8 cellular contexts compared by ENCODE assay signal in the genomic region with DNA sequence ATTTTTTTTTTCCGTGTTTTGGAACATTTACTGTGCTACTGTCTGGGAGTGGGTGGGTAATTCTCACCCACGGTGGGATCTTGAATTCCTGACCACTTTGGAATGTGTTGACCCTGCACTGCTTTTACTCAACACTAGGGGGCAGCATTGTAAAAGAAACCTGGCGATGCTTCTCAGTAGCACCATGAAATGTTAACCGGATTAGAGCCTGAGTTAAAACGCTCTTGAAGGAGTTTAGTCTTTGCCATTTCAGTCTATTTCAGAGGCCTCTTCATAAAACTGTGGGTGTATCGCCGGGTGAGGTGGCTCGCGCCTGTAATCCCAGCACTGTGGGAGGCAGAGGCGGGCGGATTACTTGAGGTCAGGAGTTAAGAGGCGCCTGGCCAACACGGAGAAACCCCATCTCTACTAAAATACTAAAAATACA.
DNase-seq lines count a peak whose midpoint lies in the region; ATAC-seq and TF ChIP-seq lines count a peak whose summit lies in the region.

No MANE protein-coding gene starts in this region.

- no peak overlapping the region for H3K14ac ChIP-seq in H9 (ENCODE audit: insufficient read depth, low read length)

- no peaks in the 10 kb centered on the region for H3K9me3 ChIP-seq in CD8-positive, alpha-beta T cell (ENCODE audit: low read length)
- no peaks in the 10 kb centered on the region for H3K9me3 ChIP-seq in H9 (ENCODE audit: control insufficient read depth, low read depth, low read length)

- peak; percentile 29 to 70 (median 48) for DNase-seq in CD8-positive, alpha-beta T cell
- DNase-seq in H9 (peak; percentile 64), NCI-H2227 (lab: John Stamatoyannopoulos, UW; ENCODE audit: unreplicated experiment) (peak; percentile 81), kidney glomerular epithelial cell (lab: John Stamatoyannopoulos, UW) (peak; percentile 55)
- peak; percentile 47 to 48 for DNase-seq in central memory CD8-positive, alpha-beta T cell (ENCODE audit: low spot score in 2 of 2)
- peak; percentile 33 for DNase-seq in stimulated activated CD4-positive, alpha-beta T cell treated with anti-CD3 and anti-CD28 coated beads, Interleukin-4, amount 100 ng/mL, for 1 hour

- H2BK12ac ChIP-seq in H9 (ENCODE audit: insufficient read length, low read depth, low read length), result no peak overlapping the region

- H2BK5ac ChIP-seq in H9 (ENCODE audit: insufficient read length, low read length), result no peak overlapping the region

- H3K27me3 Mint-ChIP-seq in CD8-positive, alpha-beta T cell (ENCODE audit: low read depth), result peaks cover 31% of the 10 kb centered on the region
- H3K27me3 Mint-ChIP-seq in H9 (ENCODE audit: low read depth), result peaks cover 5% of the 10 kb centered on the region
- H3K27me3 Mint-ChIP-seq in central memory CD8-positive, alpha-beta T cell, result peaks cover 63% of the 10 kb centered on the region

- H2BK20ac ChIP-seq in H9 (ENCODE audit: low read depth, low read length, poor library complexity, severe bottlenecking), result no peak overlapping the region

- CTCF ChIA-PET in CD8-positive, alpha-beta T cell (lab: Charles Lee), result interaction anchor here (0.6 to 10.0 kb wide), 7 partner anchors 9 to 135 kb away, joined by 3 to 255 read pairs (median 3); a partner anchor contains a TSS

- H4K8ac ChIP-seq in H9 (replicated peaks; ENCODE audit: insufficient read length, low read depth, low read length), result no peak overlapping the region

- H3K4me1 Mint-ChIP-seq in CD8-positive, alpha-beta T cell (ENCODE audit: low read depth), result peaks cover 1% of the 10 kb centered on the region
- H3K4me1 Mint-ChIP-seq in H9, result peaks cover 2 to 8% of the 10 kb centered on the region in 2 experiments; a peak in 3 of 4 replicates
- H3K4me1 Mint-ChIP-seq in central memory CD8-positive, alpha-beta T cell, result peaks cover 5% of the 10 kb centered on the region

- H3K4ac ChIP-seq in H9 (ENCODE audit: low read depth, low read length), result no peak overlapping the region

- H3K4me3 ChIP-seq in CD8-positive, alpha-beta T cell (ENCODE audit: low read depth, low read length), result no peak overlapping the region

- H3K4me1 ChIP-seq in CD8-positive, alpha-beta T cell (ENCODE audit: insufficient read depth, low read length), result no peaks in the 10 kb centered on the region
- H3K4me1 ChIP-seq in H9 (ENCODE audit: insufficient read depth, low read length), result no peaks in the 10 kb centered on the region

- H4K5ac ChIP-seq in H9 (ENCODE audit: insufficient read length, low read depth, low read length), result no peak overlapping the region

- no peak overlapping the region for H2AFZ ChIP-seq in H9 (ENCODE audit: low read length)

- H3K4me3 Mint-ChIP-seq in CD8-positive, alpha-beta T cell, result no peak overlapping the region
- H3K4me3 Mint-ChIP-seq in H9, result no peak overlapping the region
- no peak overlapping the region for H3K4me3 Mint-ChIP-seq in central memory CD8-positive, alpha-beta T cell

- POLR2A ChIA-PET in CD8-positive, alpha-beta T cell (lab: Charles Lee), result no interaction called here

- H3K36me3 Mint-ChIP-seq in CD8-positive, alpha-beta T cell, result no peaks in the 10 kb centered on the region
- no peaks in the 10 kb centered on the region; a peak in 1 of 7 replicates for H3K36me3 Mint-ChIP-seq in H9 (ENCODE audit: insufficient read depth in 1 of 3, low read depth in 3 of 3)
- peaks cover 2% of the 10 kb centered on the region for H3K36me3 Mint-ChIP-seq in central memory CD8-positive, alpha-beta T cell (ENCODE audit: insufficient read depth)

- H3K4me2 ChIP-seq in H9 (ENCODE audit: insufficient read depth, insufficient read length, low read length), result no peak overlapping the region

- intact Hi-C loops in CD8-positive, alpha-beta T cell (cut with DNase I, micrococcal nuclease), result loop anchor here (1.0 to 5.0 kb wide), 3 partner anchors 113 to 495 kb away; no protein-coding TSS in a partner anchor

- H3K56ac ChIP-seq in H9 (ENCODE audit: insufficient read length, low read depth, low read length), result no peak overlapping the region

- H3K18ac ChIP-seq in H9 (ENCODE audit: insufficient read length, low read depth, low read length), result no peak overlapping the region

- WGBS in H9 (ENCODE audit: extremely low coverage, insufficient read length, low lambda C conversion rate), result no CpG with 5 or more reads among the region's 13 CpGs

- H3K27ac ChIP-seq in CD8-positive, alpha-beta T cell (ENCODE audit: low read depth, low read length), result no peak overlapping the region
- no peak overlapping the region for H3K27ac ChIP-seq in H9 (ENCODE audit: insufficient read length, low read depth, low read length)

- H3K27me3 ChIP-seq in CD8-positive, alpha-beta T cell (ENCODE audit: insufficient read depth, low read length), result no peaks in the 10 kb centered on the region
- H3K27me3 ChIP-seq in H9 (ENCODE audit: insufficient read depth, low read length), result no peaks in the 10 kb centered on the region

- H3K36me3 ChIP-seq in CD8-positive, alpha-beta T cell (ENCODE audit: insufficient read depth, low read length), result no peaks in the 10 kb centered on the region

- peak; percentile 88 for ATAC-seq in CD8-positive, alpha-beta T cell
- ATAC-seq in activated CD4-positive, CD25-positive, alpha-beta regulatory T cell treated with anti-CD3 and anti-CD28 coated beads, Interleukin-2, amount 50 U/mL, for 24 hours, result peak; percentile 70 to 81
- no peak for ATAC-seq in central memory CD8-positive, alpha-beta T cell (replicated peaks; ENCODE audit: extremely low read depth, poor library complexity, severe bottlenecking)
- no peak for ATAC-seq in GM21717 (IDR thresholded peaks at IDR 0.05; ENCODE audit: unreplicated experiment)

- TF ChIP-seq CTCF in CD8-positive, alpha-beta T cell (IDR thresholded peaks at IDR 0.05), result peak; percentile 99
- TF ChIP-seq CTCF in H9 (conservative IDR thresholded peaks at IDR 0.05), result peak; percentile 93

- no peak overlapping the region for H3T11ph ChIP-seq in H9 (ENCODE audit: low read length)

- no peak overlapping the region for H2BK120ac ChIP-seq in H9 (ENCODE audit: low read depth, low read length, poor library complexity, severe bottlenecking)

- no peaks in the 10 kb centered on the region for H3K9me3 Mint-ChIP-seq in CD8-positive, alpha-beta T cell
- H3K9me3 Mint-ChIP-seq in H9, result no peaks in the 10 kb centered on the region; a peak in 1 of 5 replicates
- no peaks in the 10 kb centered on the region for H3K9me3 Mint-ChIP-seq in central memory CD8-positive, alpha-beta T cell

- no peak overlapping the region for H3K9ac ChIP-seq in H9 (ENCODE audit: extremely low read depth, insufficient read length, low read length)

- H3K79me1 ChIP-seq in H9 (ENCODE audit: insufficient read depth, low read depth, low read length, poor library complexity, severe bottlenecking), result no peaks in the 10 kb centered on the region

- no peak overlapping the region for H2AK5ac ChIP-seq in H9 (ENCODE audit: insufficient read length, low read length)

- H4K20me1 ChIP-seq in H9 (ENCODE audit: control insufficient read depth, insufficient read depth, insufficient read length), result no peaks in the 10 kb centered on the region

- H4K91ac ChIP-seq in H9 (ENCODE audit: insufficient read length, low read depth, low read length), result no peak overlapping the region

- no peak overlapping the region for H3K23ac ChIP-seq in H9 (ENCODE audit: insufficient read length, low read depth, low read length)

- no peaks in the 10 kb centered on the region for H3K23me2 ChIP-seq in H9 (ENCODE audit: insufficient read length, low read depth, low read length, poor library complexity, severe bottlenecking)

- no peak overlapping the region for H2BK15ac ChIP-seq in H9 (ENCODE audit: low read depth, low read length)

- no peaks in the 10 kb centered on the region for H3K79me2 ChIP-seq in H9 (ENCODE audit: insufficient read depth, low read length)

- H3K27ac Mint-ChIP-seq in CD8-positive, alpha-beta T cell, result no peak overlapping the region
- H3K27ac Mint-ChIP-seq in H9, result peak overlapping the region in 1 of 3 experiments; percentile 70; a peak in 2 of 7 replicates
- H3K27ac Mint-ChIP-seq in central memory CD8-positive, alpha-beta T cell (ENCODE audit: low read depth), result no peak overlapping the region

Comparison
In these comparisons a context has a peak if more than half of its experiments do, and no peak if none do; other contexts are left out.
1. ATAC-seq: peak in CD8-positive, alpha-beta T cell (single experiment) and activated CD4-positive, CD25-positive, alpha-beta regulatory T cell treated with anti-CD3 and anti-CD28 coated beads, Interleukin-2, amount 50 U/mL, for 24 hours (2 of 2); none in central memory CD8-positive, alpha-beta T cell (single experiment) and GM21717 (single experiment).
2. Peak in every context shown above with its lines, with median percentiles within 50 percentile points of each other: DNase-seq.